In genomic region chr4:76548704-76549103, GRCh38 we compare ENCODE assay signal across 18 cellular contexts.
A peak's percentile ranks its signal among the peaks of the same experiment; 100 is the strongest.
DNase-seq lines count a peak whose midpoint lies in the region; ATAC-seq and TF ChIP-seq lines count a peak whose summit lies in the region.
"Had no signal": no experiment of that assay in that cellular context is flagged by ENCODE, and none has a peak within 500 bp of the region (broad histone marks: within the 10 kb centered on the region; RNA-seq: fewer than 3 reads in every experiment).

No MANE protein-coding gene starts in this region.

- H2AK5ac ChIP-seq in trophoblast cell (ENCODE audit: low read length) = no peak overlapping the region

- H3K4ac ChIP-seq in trophoblast cell (ENCODE audit: low read depth, low read length) = no peak overlapping the region

- no peak overlapping the region for H3K23ac ChIP-seq in trophoblast cell (ENCODE audit: low read length)

- no peak overlapping the region for H3K4me3 ChIP-seq in HEK293 (ENCODE audit: low read depth, low read length)
- no peak overlapping the region for H3K4me3 ChIP-seq in trophoblast cell (ENCODE audit: low read depth, low read length)
- H3K4me3 ChIP-seq in suprapubic skin = no peak overlapping the region
- H3K4me3 ChIP-seq in esophagus squamous epithelium = no peak overlapping the region

- TF ChIP-seq EP300 in suprapubic skin (IDR thresholded peaks at IDR 0.05) = no peak

- no peak overlapping the region for H3K18ac ChIP-seq in trophoblast cell (ENCODE audit: low read length)

- no peak overlapping the region for H4K8ac ChIP-seq in trophoblast cell (ENCODE audit: low read depth, low read length)

- H3K27me3 ChIP-seq in trophoblast cell (ENCODE audit: insufficient read depth, low read length) = no peaks in the 10 kb centered on the region
- no peaks in the 10 kb centered on the region for H3K27me3 ChIP-seq in suprapubic skin
- H3K27me3 ChIP-seq in esophagus squamous epithelium = no peaks in the 10 kb centered on the region
- H3K27me3 ChIP-seq: BE2C had no signal

- H4K12ac ChIP-seq in trophoblast cell (ENCODE audit: low read depth, low read length) = no peak overlapping the region

- H3K14ac ChIP-seq in trophoblast cell (ENCODE audit: low read length) = no peak overlapping the region

- no peak overlapping the region for H2AFZ ChIP-seq in trophoblast cell (ENCODE audit: insufficient read depth, low read length, poor library complexity)

- CTCF ChIA-PET in HEK293 (lab: Yijun Ruan, JAX) = interaction anchor here (0.7 kb wide), 1 partner anchor 77 kb away, joined by 4 read pairs; no protein-coding TSS in a partner anchor

- H3K9me3 ChIP-seq in HEK293 (ENCODE audit: control insufficient read depth, insufficient read depth, low read depth, low read length) (no peaks in the 10 kb centered on the region), trophoblast cell (ENCODE audit: insufficient read depth, low read depth, low read length) (no peaks in the 10 kb centered on the region), suprapubic skin (no peaks in the 10 kb centered on the region), esophagus squamous epithelium (no peaks in the 10 kb centered on the region)
- H3K9me3 ChIP-seq: BE2C had no signal

- no peak for TF ChIP-seq POLR2A in suprapubic skin (IDR thresholded peaks at IDR 0.05)
- no peak for TF ChIP-seq POLR2A in esophagus squamous epithelium (IDR thresholded peaks at IDR 0.05)

- no CpG with 5 or more reads among the region's 7 CpGs for WGBS in trophoblast cell (ENCODE audit: extremely low coverage, insufficient coverage, insufficient read length)
- 82% methylated on average over 7 of the region's 7 CpGs for WGBS in suprapubic skin
- WGBS in esophagus squamous epithelium, 2 donors = 84 to 91% methylated on average over 7 of the region's 7 CpGs

- H3K36me3 ChIP-seq in HEK293 (ENCODE audit: control insufficient read depth in 2 of 2, insufficient read depth in 1 of 2, low read length in 2 of 2) = no peaks in the 10 kb centered on the region
- no peaks in the 10 kb centered on the region for H3K36me3 ChIP-seq in trophoblast cell (ENCODE audit: control insufficient read depth in 1 of 2, insufficient read depth in 2 of 2, low read length in 2 of 2)
- no peaks in the 10 kb centered on the region for H3K36me3 ChIP-seq in suprapubic skin
- no peaks in the 10 kb centered on the region for H3K36me3 ChIP-seq in esophagus squamous epithelium
- H3K36me3 ChIP-seq: BE2C had no signal

- peaks cover 10% of the 10 kb centered on the region; the same call in 1 of the 2 replicates for H3K4me1 ChIP-seq in HEK293 (ENCODE audit: control insufficient read depth, insufficient read depth, low read length)
- peaks cover 0 to 2% of the 10 kb centered on the region in 2 experiments for H3K4me1 ChIP-seq in trophoblast cell (ENCODE audit: control insufficient read depth in 1 of 2, insufficient read depth in 2 of 2, low read length in 2 of 2)
- H3K4me1 ChIP-seq in suprapubic skin = peaks cover 5% of the 10 kb centered on the region
- H3K4me1 ChIP-seq in esophagus squamous epithelium = peaks cover 0 to 20% (median 0%) of the 10 kb centered on the region in 3 donors
- H3K4me1 ChIP-seq: BE2C had no signal

- no peak overlapping the region for H4K91ac ChIP-seq in trophoblast cell (ENCODE audit: low read depth, low read length)

- no peaks in the 10 kb centered on the region for H3K79me2 ChIP-seq in trophoblast cell (ENCODE audit: control insufficient read depth, insufficient read depth, low read length, poor library complexity)

- peaks cover 3% of the 10 kb centered on the region for H3K79me1 ChIP-seq in trophoblast cell (ENCODE audit: low read length)

- POLR2A ChIA-PET in HEK293 (lab: Yijun Ruan, JAX) = no interaction called here

- no peak overlapping the region for H2BK120ac ChIP-seq in trophoblast cell (ENCODE audit: insufficient read depth, low read length, poor library complexity)

- H3K4me2 ChIP-seq in trophoblast cell (ENCODE audit: low read length) = no peak overlapping the region

- ATAC-seq in sciatic nerve = no peak
- ATAC-seq: CD8-positive, alpha-beta T cell; SK-N-SH treated with all-trans-retinoic acid at 6 μM for 48 hours had no signal

- H2BK5ac ChIP-seq in trophoblast cell (ENCODE audit: low read depth, low read length, poor library complexity) = no peak overlapping the region

- TF ChIP-seq CTCF in HEK293 (tag by site-specific recombination; IDR thresholded peaks at IDR 0.05) (no peak), suprapubic skin (IDR thresholded peaks at IDR 0.05) (no peak), esophagus squamous epithelium (IDR thresholded peaks at IDR 0.05) (no peak)

- intact Hi-C loops in esophagus squamous epithelium (cut with DNase I) (no loop called here), sciatic nerve (cut with DNase I) (no loop called here)

- H3K27ac ChIP-seq in HEK293 (ENCODE audit: extremely low read depth, low read depth, low read length) (no peak overlapping the region), trophoblast cell (ENCODE audit: low read depth, low read length) (no peak overlapping the region), suprapubic skin (no peak overlapping the region), esophagus squamous epithelium (no peak overlapping the region)

- peak; percentile 61 for DNase-seq in kidney tubule cell (ENCODE audit: low spot score)
- DNase-seq in trophoblast cell = peak; percentile 16 to 35
- no peak for DNase-seq in suprapubic skin (ENCODE audit: low spot score in 2 of 2)
- no peak for DNase-seq in glomerular visceral epithelial cell (ENCODE audit: extremely low spot score)
- no peak for DNase-seq in esophagus squamous epithelium (lab: John Stamatoyannopoulos, UW)
- no peak for DNase-seq in sciatic nerve (ENCODE audit: low spot score)
- DNase-seq: BE2C; CD8-positive, alpha-beta T cell; DMS 273 treated with DMSO at 0.1 percent for 48 hours; Kasumi-1; MM.1S; NCI-H1092 treated with DMSO at 0.1 percent for 48 hours; NCI-H1694; NCI-H226; NCI-H526 treated with DMSO at 0.1 percent for 48 hours; SHP77 had no signal

- H3K9ac ChIP-seq in trophoblast cell (ENCODE audit: low read length) = no peak overlapping the region

- H2BK12ac ChIP-seq in trophoblast cell (ENCODE audit: low read length) = no peak overlapping the region

TF ChIP-seq in HEK293, 187 proteins besides CTCF, POLR2A, EP300 and RAD21:
- TF ChIP-seq SCRT2 (tag by site-specific recombination; IDR thresholded peaks at IDR 0.05) (peak; percentile 28; the same call in 1 of the 2 replicates), ZNF341 (tag by site-specific recombination; IDR thresholded peaks at IDR 0.05; ENCODE audit: low read depth) (no peak)
TF ChIP-seq in HEK293: peak in this region for 1.

Comparison
In these comparisons a context has a peak if more than half of its experiments do, and no peak if none do; other contexts are left out.
1. DNase-seq: peak in kidney tubule cell (single experiment) and trophoblast cell (2 of 2); none in suprapubic skin (0 of 2), glomerular visceral epithelial cell (single experiment), esophagus squamous epithelium (single experiment) and sciatic nerve (single experiment).